Comparison of ENCODE assay signal across 3 cellular contexts in the genomic region with DNA sequence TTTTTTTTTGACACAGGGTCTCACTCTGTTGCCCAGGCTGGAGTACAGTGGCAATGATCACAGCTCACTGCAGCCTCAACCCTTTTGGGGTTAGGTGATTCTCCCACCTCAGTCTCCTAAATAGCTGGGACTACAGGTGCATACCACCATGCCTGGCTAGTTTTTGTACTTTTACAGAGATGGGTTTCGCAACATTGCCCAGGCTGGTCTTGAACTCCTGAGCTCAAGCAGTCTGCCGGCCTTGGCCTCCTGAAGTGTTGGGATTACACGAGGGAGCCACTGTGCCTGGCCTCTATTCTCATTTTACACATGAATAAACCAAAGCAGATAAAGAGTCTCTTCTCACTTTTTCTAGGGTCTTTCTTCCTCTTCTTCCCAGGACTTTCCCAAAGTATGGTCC.
TF ChIP-seq lines count a peak whose summit lies in the region.

No MANE protein-coding gene starts in this region.

TF ChIP-seq in HepG2, 621 proteins besides CTCF, POLR2A, EP300 and RAD21:
- TF ChIP-seq PHF5A (CRISPR knock-in tag; IDR thresholded peaks at IDR 0.05; ENCODE audit: low read depth, unreplicated experiment), result no peak
- TF ChIP-seq CEBPG (CRISPR knock-in tag; IDR thresholded peaks at IDR 0.05), result peak; percentile 45; the same call in 1 of the 2 replicates
- TF ChIP-seq CEBPB (IDR thresholded peaks at IDR 0.05; ENCODE audit: borderline replicate concordance, low read depth, low read length), result peak; percentile 71
- no peak for TF ChIP-seq ZNF720 (CRISPR knock-in tag; IDR thresholded peaks at IDR 0.05)
- TF ChIP-seq ZNF552 (CRISPR knock-in tag; IDR thresholded peaks at IDR 0.05; ENCODE audit: borderline replicate concordance), result no peak

TF ChIP-seq in IMR-90, 13 proteins besides CTCF, POLR2A, EP300 and RAD21:
- TF ChIP-seq USF2 (IDR thresholded peaks at IDR 0.05; ENCODE audit: low read depth, low read length), result no peak
- TF ChIP-seq BHLHE40 (IDR thresholded peaks at IDR 0.05; ENCODE audit: low read depth, low read length), result no peak
- TF ChIP-seq CEBPB (IDR thresholded peaks at IDR 0.05; ENCODE audit: low read depth, low read length), result peak; percentile 69
- no peak for TF ChIP-seq RFX5 (IDR thresholded peaks at IDR 0.05; ENCODE audit: low read depth, low read length)

TF ChIP-seq in K562, 482 proteins besides CTCF, POLR2A, EP300 and RAD21:
- TF ChIP-seq HDAC8 (tag; IDR thresholded peaks at IDR 0.05), result no peak
- TF ChIP-seq ZNF121 (CRISPR knock-in tag; conservative IDR thresholded peaks at IDR 0.05), result peak; percentile 20; the same call in 1 of the 2 replicates
- peak; percentile 27; the same call in 1 of the 2 replicates for TF ChIP-seq CEBPG (CRISPR knock-in tag; IDR thresholded peaks at IDR 0.05)
- no peak for TF ChIP-seq CEBPG (tag; conservative IDR thresholded peaks at IDR 0.05 in 1 of 2, IDR thresholded peaks at IDR 0.05 in 1 of 2)
- TF ChIP-seq CEBPB (tag; IDR thresholded peaks at IDR 0.05), result peak; percentile 63
- no peak for TF ChIP-seq HNRNPL (IDR thresholded peaks at IDR 0.05; ENCODE audit: low read depth, low read length)
TF ChIP-seq in K562: peak in this region for 3.
